Comparison of ENCODE assay signal across 8 cellular contexts in the genomic region with DNA sequence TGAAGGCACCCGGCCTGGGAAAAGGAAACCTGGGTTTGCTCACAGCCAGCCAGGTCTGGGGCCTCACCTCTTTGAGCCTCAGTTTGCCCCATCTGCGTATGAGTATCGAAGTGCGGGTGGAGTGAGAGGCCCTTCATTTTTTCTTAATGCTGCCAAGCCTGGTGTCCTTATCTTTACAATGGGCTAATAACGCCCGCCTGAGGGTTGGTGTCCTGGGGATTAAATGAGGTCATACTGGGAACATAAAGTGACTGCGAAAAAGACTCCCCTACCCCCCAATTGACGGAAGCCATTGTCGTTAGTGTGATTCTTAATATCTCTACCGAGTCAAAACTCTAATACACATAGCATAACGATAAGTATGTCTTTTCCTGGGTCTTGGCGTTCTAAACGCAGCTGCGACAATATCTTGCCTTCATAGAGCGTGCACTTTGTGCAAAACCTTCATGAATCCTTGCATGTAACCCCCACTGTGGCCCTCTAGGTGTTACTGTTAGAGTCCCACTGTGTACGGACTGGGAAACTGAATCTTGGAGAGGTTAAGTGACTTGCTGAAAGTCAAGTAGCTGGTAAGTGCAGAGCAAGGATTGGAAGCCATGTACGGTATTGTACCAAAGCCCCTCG. TPM values are rescaled to one million over a fixed set of nuclear protein-coding genes. Genes with fewer than 3 reads are reported as not detected.
DNase-seq lines count a peak whose midpoint lies in the region; ATAC-seq, FAIRE-seq and TF ChIP-seq lines count a peak whose summit lies in the region.

No MANE protein-coding gene starts in this region.

- peaks cover 0 to 3% of the 10 kb centered on the region in 2 donors for H3K36me3 Mint-ChIP-seq in CD4-positive, alpha-beta memory T cell
- no peaks in the 10 kb centered on the region for H3K36me3 Mint-ChIP-seq in activated B cell treated with CpG ODN at 0.5 μM for 24 hours (ENCODE audit: low read depth)
- H3K36me3 Mint-ChIP-seq in glutamatergic neuron (ENCODE audit: unreplicated experiment), result peaks cover 4% of the 10 kb centered on the region

- peaks cover 3% of the 10 kb centered on the region for H3K79me2 ChIP-seq in parathyroid adenoma

- TF ChIP-seq CTCF in activated B cell treated with CpG ODN at 0.5 μM for 24 hours (IDR thresholded peaks at IDR 0.05), result no peak
- no peak for TF ChIP-seq CTCF in glutamatergic neuron (IDR thresholded peaks at IDR 0.05; ENCODE audit: partially characterized antibody, unreplicated experiment)
- TF ChIP-seq CTCF in parathyroid adenoma (IDR thresholded peaks at IDR 0.05), result no peak
- TF ChIP-seq CTCF in GM10266 (IDR thresholded peaks at IDR 0.05; ENCODE audit: control insufficient read depth, insufficient read depth, low read depth, missing control alignments), result no peak

- peak overlapping the region; percentile 59 to 89 (median 82) for H3K4me3 Mint-ChIP-seq in CD4-positive, alpha-beta memory T cell
- H3K4me3 Mint-ChIP-seq in activated B cell treated with CpG ODN at 0.5 μM for 24 hours, result peak overlapping the region; percentile 41
- H3K4me3 Mint-ChIP-seq in glutamatergic neuron (ENCODE audit: unreplicated experiment), result peak overlapping the region; percentile 74

- H3K27ac ChIP-seq in CD4-positive, alpha-beta memory T cell (ENCODE audit: low read depth, low read length), result no peak overlapping the region
- H3K27ac ChIP-seq in parathyroid adenoma, result no peak overlapping the region

- H3K4me1 Mint-ChIP-seq in CD4-positive, alpha-beta memory T cell, result peaks cover 6 to 23% (median 14%) of the 10 kb centered on the region in 4 donors
- peaks cover 12% of the 10 kb centered on the region for H3K4me1 Mint-ChIP-seq in activated B cell treated with CpG ODN at 0.5 μM for 24 hours
- peaks cover 15% of the 10 kb centered on the region for H3K4me1 Mint-ChIP-seq in glutamatergic neuron (ENCODE audit: low read depth, unreplicated experiment)

- H3K9me3 Mint-ChIP-seq in CD4-positive, alpha-beta memory T cell, result peaks cover 0 to 6% (median 3%) of the 10 kb centered on the region in 8 donors
- H3K9me3 Mint-ChIP-seq in activated B cell treated with CpG ODN at 0.5 μM for 24 hours (peaks cover 3% of the 10 kb centered on the region), glutamatergic neuron (ENCODE audit: unreplicated experiment) (peaks cover 14% of the 10 kb centered on the region)

- ATAC-seq in activated B cell treated with CpG ODN at 0.5 μM for 24 hours (ENCODE audit: low read depth) (no peak), GM19324 (IDR thresholded peaks at IDR 0.05; ENCODE audit: low FRiP score, unreplicated experiment) (no peak)

- CTCF ChIA-PET in CD4-positive, alpha-beta memory T cell (lab: Charles Lee; ENCODE audit: partially characterized antibody), result interaction anchor here (0.9 kb wide), 1 partner anchor 342 kb away, joined by 3 read pairs; no protein-coding TSS in a partner anchor
- CTCF ChIA-PET in activated B cell treated with CpG ODN at 0.5 μM for 24 hours (lab: Charles Lee), result no interaction called here

- peaks cover 16 to 22% of the 10 kb centered on the region in 2 donors for H3K27me3 Mint-ChIP-seq in CD4-positive, alpha-beta memory T cell
- H3K27me3 Mint-ChIP-seq in activated B cell treated with CpG ODN at 0.5 μM for 24 hours, result peaks cover 51% of the 10 kb centered on the region
- H3K27me3 Mint-ChIP-seq in glutamatergic neuron (ENCODE audit: unreplicated experiment), result peaks cover 6% of the 10 kb centered on the region

- H3K9ac ChIP-seq in parathyroid adenoma, result no peak overlapping the region

- DNase-seq in CD4-positive, alpha-beta memory T cell, result peak in 1 of 5 donors; percentile 3
- no peak for DNase-seq in activated B cell treated with CpG ODN at 0.5 μM for 24 hours
- no peak for DNase-seq in glutamatergic neuron
- DNase-seq in GM10266 (ENCODE audit: extremely low spot score), result no peak
- DNase-seq in HCEC 1CT, result no peak
- no peak for DNase-seq in RCC 7860 (ENCODE audit: low spot score)

- no peak for FAIRE-seq in RCC 7860 (lab: Jason Lieb, UNC)

- peak overlapping the region; percentile 72 for H2AFZ ChIP-seq in parathyroid adenoma

- no peak overlapping the region for H3K4me3 ChIP-seq in CD4-positive, alpha-beta memory T cell (ENCODE audit: low read length in 2 of 2)
- H3K4me3 ChIP-seq in parathyroid adenoma (ENCODE audit: low read depth, low read length), result no peak overlapping the region

- H3K4me2 ChIP-seq in parathyroid adenoma (ENCODE audit: low read length), result peak overlapping the region; percentile 74

- H3K27ac Mint-ChIP-seq in CD4-positive, alpha-beta memory T cell, result peak overlapping the region in 6 of 7 donors; percentile 8 to 75 (median 60)
- H3K27ac Mint-ChIP-seq in activated B cell treated with CpG ODN at 0.5 μM for 24 hours (no peak overlapping the region), glutamatergic neuron (ENCODE audit: unreplicated experiment) (peak overlapping the region; percentile 64)

- H3K9me3 ChIP-seq in CD4-positive, alpha-beta memory T cell (ENCODE audit: control insufficient read depth in 1 of 2, low read length in 2 of 2), result no peaks in the 10 kb centered on the region
- peaks cover 3% of the 10 kb centered on the region for H3K9me3 ChIP-seq in parathyroid adenoma (ENCODE audit: control insufficient read depth, low read length)

- POLR2A ChIA-PET in CD4-positive, alpha-beta memory T cell (lab: Charles Lee; ENCODE audit: partially characterized antibody), result interaction anchor here (1.6 kb wide), 1 partner anchor 54 kb away, joined by 4 read pairs; no protein-coding TSS in a partner anchor
- POLR2A ChIA-PET in activated B cell treated with CpG ODN at 0.5 μM for 24 hours (lab: Charles Lee), result no interaction called here

- H3K4me1 ChIP-seq in CD4-positive, alpha-beta memory T cell (ENCODE audit: insufficient read depth, low read length), result peaks cover 8% of the 10 kb centered on the region
- no peaks in the 10 kb centered on the region for H3K4me1 ChIP-seq in parathyroid adenoma

- intact Hi-C loops in CD4-positive, alpha-beta memory T cell (cut with micrococcal nuclease), result loop anchor here (1.0 to 2.0 kb wide), 2 partner anchors 54 to 97 kb away; no protein-coding TSS in a partner anchor
- intact Hi-C loops in activated B cell treated with CpG ODN at 0.5 μM for 24 hours (cut with micrococcal nuclease), result no loop called here

- H3K27me3 ChIP-seq in CD4-positive, alpha-beta memory T cell (ENCODE audit: insufficient read depth, low read length), result peaks cover 8% of the 10 kb centered on the region
- H3K27me3 ChIP-seq in parathyroid adenoma (ENCODE audit: control insufficient read depth, insufficient read depth, low read length), result no peaks in the 10 kb centered on the region

- H3K36me3 ChIP-seq in CD4-positive, alpha-beta memory T cell (ENCODE audit: insufficient read depth, low read length), result no peaks in the 10 kb centered on the region
- no peaks in the 10 kb centered on the region for H3K36me3 ChIP-seq in parathyroid adenoma (ENCODE audit: control insufficient read depth, insufficient read depth, low read length)

RNA-seq across cellular contexts. Expression of a gene that starts 11.4 kb away (rescaled TPM):
- 1 to 10 TPM; 7.4 to 7.7 TPM for total RNA-seq in CD4-positive, alpha-beta memory T cell
- 1 to 10 TPM in 1 of 2 donors, under 1 TPM in 1; 0.83 to 2.5 TPM for polyA plus RNA-seq in CD4-positive, alpha-beta memory T cell
- not detected in 2 replicates for total RNA-seq in activated B cell treated with CpG ODN at 0.5 μM for 24 hours
- total RNA-seq in glutamatergic neuron (ENCODE audit: unreplicated experiment), result 182 TPM

Comparison
In these comparisons a context has a peak if more than half of its experiments do, and no peak if none do; other contexts are left out.
1. RNA of a gene that starts 11.4 kb away (total RNA-seq): 182 TPM in glutamatergic neuron (single experiment); 7.4 to 7.7 TPM in CD4-positive, alpha-beta memory T cell and not detected in activated B cell treated with CpG ODN at 0.5 μM for 24 hours; every median in the first group is over 10 times any median in the second.
2. Peak in every context shown above with its lines, with median percentiles within 50 percentile points of each other: H3K4me3 Mint-ChIP-seq.